16 cellular contexts compared by ENCODE assay signal in genomic region chr7:17638727-17639126, GRCh38.
DNase-seq lines count a peak whose midpoint lies in the region; ATAC-seq, FAIRE-seq and TF ChIP-seq lines count a peak whose summit lies in the region.
"Had no signal": no experiment of that assay in that cellular context is flagged by ENCODE, and none has a peak within 500 bp of the region (broad histone marks: within the 10 kb centered on the region; RNA-seq: fewer than 3 reads in every experiment).

No MANE protein-coding gene starts in this region.

- WGBS in small intestine, 3 donors = 95 to 100% (median 96%) methylated on average over 1 of the region's 1 CpG

- H3K4me1 ChIP-seq in left lung (peaks cover 0 to 3% of the 10 kb centered on the region in 2 donors), small intestine (ENCODE audit: control insufficient read depth in 2 of 2, insufficient read depth in 1 of 2, low read depth in 1 of 2, low read length in 1 of 2) (no peaks in the 10 kb centered on the region)

- H3K36me3 Mint-ChIP-seq in activated T-cell treated with anti-CD3 and anti-CD28 coated beads, Interleukin-2, amount 50 U/mL, for 72 hours (ENCODE audit: insufficient read depth in 2 of 2) = no peaks in the 10 kb centered on the region
- H3K36me3 Mint-ChIP-seq: activated naive CD8-positive, alpha-beta T cell treated with anti-CD3 and anti-CD28 coated beads for 36 hours had no signal

- H3K36me3 ChIP-seq in left lung (no peaks in the 10 kb centered on the region), small intestine (ENCODE audit: control insufficient read depth in 2 of 2, insufficient read depth in 2 of 2, low read length in 2 of 2) (no peaks in the 10 kb centered on the region)
- H3K36me3 ChIP-seq: esophagus muscularis mucosa, pancreas had no signal

- H3K4me3 ChIP-seq in NB4 (ENCODE audit: low read depth, low read length) (no peak overlapping the region), left lung (no peak overlapping the region), small intestine (ENCODE audit: low read depth in 1 of 2, low read length in 2 of 2) (no peak overlapping the region)
- H3K4me3 ChIP-seq: esophagus muscularis mucosa, pancreas had no signal

- H3K9me3 Mint-ChIP-seq in activated T-cell treated with anti-CD3 and anti-CD28 coated beads, Interleukin-2, amount 50 U/mL, for 72 hours = peaks cover 2 to 3% of the 10 kb centered on the region in 2 donors
- H3K9me3 Mint-ChIP-seq: activated naive CD8-positive, alpha-beta T cell treated with anti-CD3 and anti-CD28 coated beads for 36 hours had no signal

- CTCF ChIA-PET in GM10248 (lab: Yijun Ruan, JAX) = interaction anchor here (0.8 to 1.6 kb wide), 2 partner anchors 9 to 14 kb away, joined by 3 read pairs; no protein-coding TSS in a partner anchor

- peaks cover 7% of the 10 kb centered on the region for H3K27me3 Mint-ChIP-seq in activated T-cell treated with anti-CD3 and anti-CD28 coated beads, Interleukin-2, amount 50 U/mL, for 72 hours (ENCODE audit: low read depth)

- TF ChIP-seq CTCF in NB4 (IDR thresholded peaks at IDR 0.05; ENCODE audit: low read depth, low read length) (no peak), left lung (IDR thresholded peaks at IDR 0.05) (no peak), GM10248 (IDR thresholded peaks at IDR 0.05; ENCODE audit: control extremely low read depth, extremely low read depth, low read depth, missing control alignments) (no peak)

- POLR2A ChIA-PET in GM10248 (lab: Yijun Ruan, JAX) = no interaction called here

- H3K27ac Mint-ChIP-seq in activated T-cell treated with anti-CD3 and anti-CD28 coated beads, Interleukin-2, amount 50 U/mL, for 72 hours = no peak overlapping the region
- H3K27ac Mint-ChIP-seq: activated naive CD8-positive, alpha-beta T cell treated with anti-CD3 and anti-CD28 coated beads for 36 hours had no signal

- H3K27ac ChIP-seq in left lung (no peak overlapping the region), small intestine (ENCODE audit: low read depth in 1 of 2, low read length in 1 of 2) (no peak overlapping the region)
- H3K27ac ChIP-seq: esophagus muscularis mucosa, pancreas had no signal

- intact Hi-C loops in left lung (cut with DNase I) = no loop called here

- H3K9me3 ChIP-seq in left lung = no peaks in the 10 kb centered on the region
- H3K9me3 ChIP-seq in small intestine (ENCODE audit: control insufficient read depth, low read depth) = peaks cover 2% of the 10 kb centered on the region
- H3K9me3 ChIP-seq: esophagus muscularis mucosa, pancreas had no signal

- no peak for FAIRE-seq in small intestine (lab: Jason Lieb, UNC)
- FAIRE-seq: pancreas had no signal

- peak; percentile 6 to 43 for DNase-seq in AML-193 (lab: John Stamatoyannopoulos, UW)
- peak; percentile 72 for DNase-seq in NB4 (ENCODE audit: low read depth)
- DNase-seq in SKM-1 treated with dmso at 0.1 percent for 144 hours (lab: John Stamatoyannopoulos, UW; ENCODE audit: unreplicated experiment) = peak; percentile 43
- DNase-seq in left lung = no peak
- no peak for DNase-seq in activated T-cell treated with anti-CD3 and anti-CD28 coated beads, Interleukin-2, amount 50 U/mL, for 72 hours
- DNase-seq in GM10248 (ENCODE audit: extremely low spot score) = no peak
- no peak for DNase-seq in NCI-H1436 (lab: John Stamatoyannopoulos, UW)
- no peak for DNase-seq in small intestine
- DNase-seq: activated CD4-positive, CD25-positive, alpha-beta regulatory T cell; activated CD8-positive, alpha-beta memory T cell treated with anti-CD3 and anti-CD28 coated beads, Interleukin-2, amount 50 U/mL, for 48 hours; activated naive CD8-positive, alpha-beta T cell treated with anti-CD3 and anti-CD28 coated beads for 36 hours; NCI-H1694; pancreas; SW 1271; trophoblast cell had no signal

- H3K27me3 ChIP-seq in left lung = no peaks in the 10 kb centered on the region
- no peaks in the 10 kb centered on the region for H3K27me3 ChIP-seq in small intestine (ENCODE audit: control insufficient read depth in 2 of 2, insufficient read depth in 2 of 2, low read length in 2 of 2)
- H3K27me3 ChIP-seq: esophagus muscularis mucosa had no signal

- no peak overlapping the region for H3K4me3 Mint-ChIP-seq in activated T-cell treated with anti-CD3 and anti-CD28 coated beads, Interleukin-2, amount 50 U/mL, for 72 hours
- H3K4me3 Mint-ChIP-seq: activated naive CD8-positive, alpha-beta T cell treated with anti-CD3 and anti-CD28 coated beads for 36 hours had no signal

- no peak for TF ChIP-seq POLR2A in NB4 (IDR thresholded peaks at IDR 0.05; ENCODE audit: extremely low read depth, insufficient read length)

- peak; percentile 75 for ATAC-seq in left lung
- ATAC-seq in activated T-cell treated with anti-CD3 and anti-CD28 coated beads, Interleukin-2, amount 50 U/mL, for 72 hours (replicated peaks in 1 of 2) = no peak
- ATAC-seq: pancreas had no signal

- H3K4me1 Mint-ChIP-seq in activated T-cell treated with anti-CD3 and anti-CD28 coated beads, Interleukin-2, amount 50 U/mL, for 72 hours (ENCODE audit: low read depth) = no peaks in the 10 kb centered on the region
- H3K4me1 Mint-ChIP-seq: activated naive CD8-positive, alpha-beta T cell treated with anti-CD3 and anti-CD28 coated beads for 36 hours had no signal

Comparison
In these comparisons a context has a peak if more than half of its experiments do, and no peak if none do; other contexts are left out.
1. DNase-seq: peak in AML-193 (2 of 2), NB4 (single experiment) and SKM-1 treated with dmso at 0.1 percent for 144 hours (single experiment); none in left lung (0 of 2), activated T-cell treated with anti-CD3 and anti-CD28 coated beads, Interleukin-2, amount 50 U/mL, for 72 hours (0 of 2), GM10248 (single experiment), NCI-H1436 (single experiment) and small intestine (single experiment).